In the genomic region with DNA sequence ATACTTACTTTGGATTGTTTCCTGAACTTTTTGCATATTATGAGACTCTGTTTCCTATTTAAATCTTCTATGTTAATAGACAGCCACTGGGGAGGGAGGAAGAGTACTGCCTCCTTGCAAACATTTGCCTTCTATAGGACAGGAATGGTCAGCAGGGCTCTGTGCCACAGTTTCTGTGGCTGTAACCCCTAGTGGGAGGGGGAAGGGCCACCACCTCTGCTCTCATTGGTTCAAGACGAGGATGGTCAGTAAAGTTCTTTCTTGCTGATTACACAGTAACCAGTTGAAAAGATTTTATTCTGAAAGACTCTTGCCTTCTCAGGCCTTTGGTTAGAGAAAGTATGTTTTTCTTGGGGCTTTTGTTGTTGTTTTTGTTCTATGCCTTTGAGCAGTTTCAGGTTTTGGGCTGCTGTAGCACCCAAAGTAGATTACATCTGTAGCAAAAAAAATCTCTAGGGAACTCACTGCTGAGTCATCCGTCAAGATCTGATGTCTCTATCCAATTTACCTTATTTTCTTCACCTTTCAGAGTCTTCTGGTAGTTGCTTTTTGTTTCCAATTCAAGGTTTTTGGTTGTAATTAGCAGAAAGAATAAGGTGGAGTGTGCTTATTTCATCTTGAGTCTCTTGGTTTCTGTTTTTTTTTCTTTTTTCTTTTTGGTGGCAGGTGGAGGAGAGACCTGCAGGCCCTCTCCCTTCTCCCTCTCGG, we compare ENCODE assay signal across 19 cellular contexts. TPM values are rescaled to one million over a fixed set of nuclear protein-coding genes. Genes with fewer than 3 reads are reported as not detected.
DNase-seq lines count a peak whose midpoint lies in the region; ATAC-seq and TF ChIP-seq lines count a peak whose summit lies in the region.
"Had no signal": no experiment of that assay in that cellular context is flagged by ENCODE, and none has a peak within 500 bp of the region (broad histone marks: within the 10 kb centered on the region; RNA-seq: fewer than 3 reads in every experiment).

No MANE protein-coding gene starts in this region.

- H3K27me3 ChIP-seq in adipocyte (replicated peaks; ENCODE audit: control insufficient read depth, insufficient read depth, low read length) (no peaks in the 10 kb centered on the region), brain microvascular endothelial cell (replicated peaks) (no peaks in the 10 kb centered on the region)
- H3K27me3 ChIP-seq: BLaER1 treated with 17β-estradiol and CSF1 and Interleukin-3, amounts not matched to agents 10 nM and 100 nM; hepatocyte had no signal

- no peaks in the 10 kb centered on the region for H3K4me1 ChIP-seq in adipocyte (ENCODE audit: control insufficient read depth, insufficient read depth, low read length)
- H3K4me1 ChIP-seq: BLaER1 treated with 17β-estradiol and CSF1 and Interleukin-3, amounts not matched to agents 10 nM and 100 nM; psoas muscle had no signal

- H3K4me1 Mint-ChIP-seq in stimulated activated effector memory CD8-positive, alpha-beta T cell treated with anti-CD3 and anti-CD28 coated beads, Interleukin-12 subunit alpha, Interleukin-12 subunit beta, amount 100 ng/mL, for 72 hours, result peaks cover 7% of the 10 kb centered on the region
- H3K4me1 Mint-ChIP-seq in naive thymus-derived CD8-positive, alpha-beta T cell, result peaks cover 0 to 3% (median 0%) of the 10 kb centered on the region in 4 donors

- peak; percentile 85 for ATAC-seq in GM21390 (IDR thresholded peaks at IDR 0.05; ENCODE audit: unreplicated experiment)
- ATAC-seq in HG03108 (IDR thresholded peaks at IDR 0.05; ENCODE audit: unreplicated experiment), result peak; percentile 52
- no peak for ATAC-seq in stimulated activated effector memory CD8-positive, alpha-beta T cell treated with anti-CD3 and anti-CD28 coated beads, Interleukin-12 subunit alpha, Interleukin-12 subunit beta, amount 100 ng/mL, for 72 hours
- no peak for ATAC-seq in naive thymus-derived CD8-positive, alpha-beta T cell
- ATAC-seq: activated CD8-positive, alpha-beta T cell treated with anti-CD3 and anti-CD28 coated beads, Interleukin-2, amount 10 ng/mL, durations not matched to agents 7 days and 5 days; left colon; psoas muscle had no signal

- H3K27ac ChIP-seq in brain microvascular endothelial cell, result no peak overlapping the region
- H3K27ac ChIP-seq: BLaER1 treated with 17β-estradiol and CSF1 and Interleukin-3, amounts not matched to agents 10 nM and 100 nM; hepatocyte; psoas muscle; VCaP had no signal

- TF ChIP-seq CTCF in brain microvascular endothelial cell (IDR thresholded peaks at IDR 0.05; ENCODE audit: low read depth, low read length, missing control alignments), result no peak

- H3K27ac Mint-ChIP-seq in stimulated activated effector memory CD8-positive, alpha-beta T cell treated with anti-CD3 and anti-CD28 coated beads, Interleukin-12 subunit alpha, Interleukin-12 subunit beta, amount 100 ng/mL, for 72 hours, result peak overlapping the region; percentile 43
- H3K27ac Mint-ChIP-seq in naive thymus-derived CD8-positive, alpha-beta T cell, result peak overlapping the region in 2 of 10 donors; percentile 51 to 73
- H3K27ac Mint-ChIP-seq: activated CD8-positive, alpha-beta T cell treated with anti-CD3 and anti-CD28 coated beads, Interleukin-2, amount 10 ng/mL, durations not matched to agents 7 days and 5 days; activated T-helper 2 cell treated with anti-CD3 and anti-CD28 coated beads, Interferon-gamma antibody, Interleukin-2, Interleukin-4, amounts not matched to agents 10 μg/mL and 5 μg/mL and 100 μg/mL, durations not matched to agents 14 hours and 24 hours and 36 hours; dendritic cell treated with granulocyte-macrophage colony-stimulating factor and Interleukin-4, amounts not matched to agents 40 ng/mL and 50 ng/mL, for 4 days had no signal

- peaks cover 14% of the 10 kb centered on the region for H3K9me3 ChIP-seq in adipocyte (ENCODE audit: control insufficient read depth, low read length)

- H3K36me3 Mint-ChIP-seq in stimulated activated effector memory CD8-positive, alpha-beta T cell treated with anti-CD3 and anti-CD28 coated beads, Interleukin-12 subunit alpha, Interleukin-12 subunit beta, amount 100 ng/mL, for 72 hours, result peaks cover 26% of the 10 kb centered on the region
- peaks cover 22 to 59% (median 58%) of the 10 kb centered on the region in 3 donors for H3K36me3 Mint-ChIP-seq in naive thymus-derived CD8-positive, alpha-beta T cell

- H3K9ac ChIP-seq in adipocyte (ENCODE audit: low read length), result no peak overlapping the region
- H3K9ac ChIP-seq: BLaER1 treated with 17β-estradiol and CSF1 and Interleukin-3, amounts not matched to agents 10 nM and 100 nM had no signal

- DNase-seq in adipocyte (ENCODE audit: low read depth), result peak; percentile 21
- DNase-seq in stimulated activated effector memory CD8-positive, alpha-beta T cell treated with anti-CD3 and anti-CD28 coated beads, Interleukin-12 subunit alpha, Interleukin-12 subunit beta, amount 100 ng/mL, for 72 hours (ENCODE audit: low spot score in 2 of 2), result no peak
- DNase-seq in naive thymus-derived CD8-positive, alpha-beta T cell, result no peak
- DNase-seq in epidermal melanocyte (ENCODE audit: insufficient read length, low spot score), result no peak
- DNase-seq in brain microvascular endothelial cell, result no peak
- DNase-seq: activated CD8-positive, alpha-beta T cell treated with anti-CD3 and anti-CD28 coated beads, Interleukin-2, amount 10 ng/mL, durations not matched to agents 7 days and 5 days; DND-41; left colon; NCI-H1694 treated with DMSO at 0.1 percent for 48 hours; NCI-H524 treated with DMSO at 0.1 percent for 48 hours; psoas muscle; stimulated activated CD4-positive, alpha-beta T cell treated with anti-CD3 and anti-CD28 coated beads, Interleukin-12 subunit alpha, Interleukin-12 subunit beta, amount 100 ng/mL, for 4 hours had no signal

- H3K36me3 ChIP-seq in adipocyte (ENCODE audit: control insufficient read depth, insufficient read depth, low read length, severe bottlenecking) (peaks cover 26% of the 10 kb centered on the region), brain microvascular endothelial cell (replicated peaks) (no peaks in the 10 kb centered on the region)

- POLR2A ChIA-PET in naive thymus-derived CD8-positive, alpha-beta T cell (lab: Charles Lee), result no interaction called here

- no peak overlapping the region for H3K4me3 Mint-ChIP-seq in stimulated activated effector memory CD8-positive, alpha-beta T cell treated with anti-CD3 and anti-CD28 coated beads, Interleukin-12 subunit alpha, Interleukin-12 subunit beta, amount 100 ng/mL, for 72 hours
- no peak overlapping the region for H3K4me3 Mint-ChIP-seq in naive thymus-derived CD8-positive, alpha-beta T cell
- H3K4me3 Mint-ChIP-seq: activated CD8-positive, alpha-beta T cell treated with anti-CD3 and anti-CD28 coated beads, Interleukin-2, amount 10 ng/mL, durations not matched to agents 7 days and 5 days; dendritic cell treated with granulocyte-macrophage colony-stimulating factor and Interleukin-4, amounts not matched to agents 40 ng/mL and 50 ng/mL, for 4 days had no signal

- H3K9me3 Mint-ChIP-seq in stimulated activated effector memory CD8-positive, alpha-beta T cell treated with anti-CD3 and anti-CD28 coated beads, Interleukin-12 subunit alpha, Interleukin-12 subunit beta, amount 100 ng/mL, for 72 hours, result no peaks in the 10 kb centered on the region
- H3K9me3 Mint-ChIP-seq in naive thymus-derived CD8-positive, alpha-beta T cell, result peaks cover 0 to 28% (median 9%) of the 10 kb centered on the region in 9 donors

- no peaks in the 10 kb centered on the region for H3K27me3 Mint-ChIP-seq in naive thymus-derived CD8-positive, alpha-beta T cell
- H3K27me3 Mint-ChIP-seq: dendritic cell treated with granulocyte-macrophage colony-stimulating factor and Interleukin-4, amounts not matched to agents 40 ng/mL and 50 ng/mL, for 4 days had no signal

- in situ Hi-C loops in brain microvascular endothelial cell (cut with HindIII; ENCODE audit: low pct_ligation_motif_present, low sequenced_read_pairs), result no loop called here

- H3K4me3 ChIP-seq in adipocyte (ENCODE audit: low read length) (no peak overlapping the region), brain microvascular endothelial cell (ENCODE audit: low read depth, low read length) (no peak overlapping the region)
- H3K4me3 ChIP-seq: BLaER1 treated with 17β-estradiol and CSF1 and Interleukin-3, amounts not matched to agents 10 nM and 100 nM; hepatocyte; psoas muscle had no signal

RNA-seq across cellular contexts. Expression of gene SLC35A3, which starts 23.1 kb away (rescaled TPM):
- total RNA-seq in naive thymus-derived CD8-positive, alpha-beta T cell, result 10 to 100 TPM; 29.6 to 30.1 TPM
- polyA plus RNA-seq in naive thymus-derived CD8-positive, alpha-beta T cell, result 10 to 100 TPM; 13.3 to 15.3 (median 15.1) TPM

Comparison
In these comparisons a context has a peak if more than half of its experiments do, and no peak if none do; other contexts are left out.
1. ATAC-seq: peak in GM21390 (single experiment) and HG03108 (single experiment); none in stimulated activated effector memory CD8-positive, alpha-beta T cell treated with anti-CD3 and anti-CD28 coated beads, Interleukin-12 subunit alpha, Interleukin-12 subunit beta, amount 100 ng/mL, for 72 hours (single experiment) and naive thymus-derived CD8-positive, alpha-beta T cell (0 of 2).